Comparison of ENCODE assay signal across 2 cellular contexts in the genomic region with DNA sequence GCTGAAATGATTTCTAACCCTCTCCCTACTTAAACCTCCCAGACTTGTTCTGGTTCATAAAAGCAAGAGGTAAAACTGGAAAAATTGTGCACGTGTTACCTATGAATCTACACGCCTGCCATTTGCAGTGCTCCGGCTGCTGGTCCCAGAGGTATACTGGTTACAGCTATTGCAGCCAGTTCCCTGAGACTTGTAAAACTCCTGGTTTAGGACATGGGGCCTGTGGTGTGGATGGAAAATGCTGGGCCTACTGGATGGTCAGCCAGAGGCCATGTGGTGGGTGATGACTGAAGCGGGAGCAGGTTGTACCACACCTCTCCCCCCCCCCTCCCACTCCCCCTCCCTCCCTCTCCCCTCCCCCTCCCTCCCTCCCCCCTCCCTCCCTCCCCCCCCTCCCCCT.
TF ChIP-seq lines count a peak whose summit lies in the region.

No MANE protein-coding gene starts in this region.

TF ChIP-seq in SK-N-SH treated with all-trans-retinoic acid at 6 μM for 48 hours, 23 proteins besides CTCF, POLR2A, EP300 and RAD21 (continued from another document):
- TF ChIP-seq, protein P1, sequence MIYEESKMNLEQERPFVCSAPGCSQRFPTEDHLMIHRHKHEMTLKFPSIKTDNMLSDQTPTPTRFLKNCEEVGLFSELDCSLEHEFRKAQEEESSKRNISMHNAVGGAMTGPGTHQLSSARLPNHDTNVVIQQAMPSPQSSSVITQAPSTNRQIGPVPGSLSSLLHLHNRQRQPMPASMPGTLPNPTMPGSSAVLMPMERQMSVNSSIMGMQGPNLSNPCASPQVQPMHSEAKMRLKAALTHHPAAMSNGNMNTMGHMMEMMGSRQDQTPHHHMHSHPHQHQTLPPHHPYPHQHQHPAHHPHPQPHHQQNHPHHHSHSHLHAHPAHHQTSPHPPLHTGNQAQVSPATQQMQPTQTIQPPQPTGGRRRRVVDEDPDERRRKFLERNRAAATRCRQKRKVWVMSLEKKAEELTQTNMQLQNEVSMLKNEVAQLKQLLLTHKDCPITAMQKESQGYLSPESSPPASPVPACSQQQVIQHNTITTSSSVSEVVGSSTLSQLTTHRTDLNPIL (CRISPR knock-in tag; IDR thresholded peaks at IDR 0.05; ENCODE audit: low read depth) = no peak
- TF ChIP-seq PPARA (CRISPR knock-in tag; IDR thresholded peaks at IDR 0.05; ENCODE audit: borderline replicate concordance) (no peak), OSR1 (CRISPR knock-in tag; IDR thresholded peaks at IDR 0.05) (no peak), TCF4 (CRISPR knock-in tag; IDR thresholded peaks at IDR 0.05; ENCODE audit: borderline replicate concordance) (no peak)
- TF ChIP-seq, protein P2, sequence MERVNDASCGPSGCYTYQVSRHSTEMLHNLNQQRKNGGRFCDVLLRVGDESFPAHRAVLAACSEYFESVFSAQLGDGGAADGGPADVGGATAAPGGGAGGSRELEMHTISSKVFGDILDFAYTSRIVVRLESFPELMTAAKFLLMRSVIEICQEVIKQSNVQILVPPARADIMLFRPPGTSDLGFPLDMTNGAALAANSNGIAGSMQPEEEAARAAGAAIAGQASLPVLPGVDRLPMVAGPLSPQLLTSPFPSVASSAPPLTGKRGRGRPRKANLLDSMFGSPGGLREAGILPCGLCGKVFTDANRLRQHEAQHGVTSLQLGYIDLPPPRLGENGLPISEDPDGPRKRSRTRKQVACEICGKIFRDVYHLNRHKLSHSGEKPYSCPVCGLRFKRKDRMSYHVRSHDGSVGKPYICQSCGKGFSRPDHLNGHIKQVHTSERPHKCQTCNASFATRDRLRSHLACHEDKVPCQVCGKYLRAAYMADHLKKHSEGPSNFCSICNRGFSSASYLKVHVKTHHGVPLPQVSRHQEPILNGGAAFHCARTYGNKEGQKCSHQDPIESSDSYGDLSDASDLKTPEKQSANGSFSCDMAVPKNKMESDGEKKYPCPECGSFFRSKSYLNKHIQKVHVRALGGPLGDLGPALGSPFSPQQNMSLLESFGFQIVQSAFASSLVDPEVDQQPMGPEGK (CRISPR knock-in tag; IDR thresholded peaks at IDR 0.05; ENCODE audit: borderline replicate concordance) = no peak

TF ChIP-seq in SK-N-SH, 30 proteins besides CTCF, POLR2A, EP300 and RAD21 (continued from another document):
- TF ChIP-seq TEAD4 (IDR thresholded peaks at IDR 0.05; ENCODE audit: borderline replicate concordance, insufficient read depth) (no peak), FOSL2 (IDR thresholded peaks at IDR 0.05; ENCODE audit: borderline replicate concordance, low read depth) (no peak)
- TF ChIP-seq, protein P3, sequence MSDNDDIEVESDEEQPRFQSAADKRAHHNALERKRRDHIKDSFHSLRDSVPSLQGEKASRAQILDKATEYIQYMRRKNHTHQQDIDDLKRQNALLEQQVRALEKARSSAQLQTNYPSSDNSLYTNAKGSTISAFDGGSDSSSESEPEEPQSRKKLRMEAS (IDR thresholded peaks at IDR 0.05; ENCODE audit: low read depth) = no peak
